In genomic region chr4:86939737-86940141, GRCh38 we compare ENCODE assay signal across 8 cellular contexts.
DNase-seq lines count a peak whose midpoint lies in the region; ATAC-seq and TF ChIP-seq lines count a peak whose summit lies in the region.

No MANE protein-coding gene starts in this region.

- peak overlapping the region; percentile 97 for H3K27ac Mint-ChIP-seq in memory B cell

- DNase-seq in RPMI8226 (peak; percentile 82), memory B cell (ENCODE audit: low spot score in 2 of 2) (peak; percentile 38 to 67), NCI-H146 (lab: John Stamatoyannopoulos, UW) (no peak), NCI-H1105 (lab: John Stamatoyannopoulos, UW) (no peak)
- no peak for DNase-seq in activated effector memory CD4-positive, alpha-beta T cell treated with anti-CD3 and anti-CD28 coated beads, Interleukin-2, amount 50 U/mL, for 16 hours

- H3K4me1 Mint-ChIP-seq in memory B cell, result peaks cover 34% of the 10 kb centered on the region

- H3K27me3 Mint-ChIP-seq in memory B cell, result no peaks in the 10 kb centered on the region

- in situ Hi-C loops in GM18951 (cut with MboI; ENCODE audit: low sequenced_read_pairs, unreplicated experiment), result loop anchor here (5.0 kb wide), 1 partner anchor 68 kb away; no protein-coding TSS in a partner anchor

- peak; percentile 5 for TF ChIP-seq POLR2A in GM18951 (IDR thresholded peaks at IDR 0.05; ENCODE audit: extremely low read depth, insufficient read depth, insufficient read length)

- H3K36me3 Mint-ChIP-seq in memory B cell, result peaks cover 5% of the 10 kb centered on the region

- H3K4me3 Mint-ChIP-seq in memory B cell, result peak overlapping the region; percentile 73

- peak; percentile 59 for ATAC-seq in HG02678 (IDR thresholded peaks at IDR 0.05; ENCODE audit: unreplicated experiment)
- ATAC-seq in memory B cell (ENCODE audit: low read depth), result peak; percentile 59
- ATAC-seq in SK-N-SH treated with all-trans-retinoic acid at 6 μM for 48 hours, result no peak

- H3K9me3 Mint-ChIP-seq in memory B cell, result no peaks in the 10 kb centered on the region

TF ChIP-seq in SK-N-SH treated with all-trans-retinoic acid at 6 μM for 48 hours, 23 proteins besides CTCF, POLR2A, EP300 and RAD21:
- no peak for TF ChIP-seq ISL1 (CRISPR knock-in tag; IDR thresholded peaks at IDR 0.05)
- TF ChIP-seq CREB5 (CRISPR knock-in tag; IDR thresholded peaks at IDR 0.05; ENCODE audit: low read depth), result no peak
- no peak for TF ChIP-seq TSHZ2 (CRISPR knock-in tag; IDR thresholded peaks at IDR 0.05)
- no peak for TF ChIP-seq BACH2 (CRISPR knock-in tag; IDR thresholded peaks at IDR 0.05; ENCODE audit: borderline replicate concordance)
- no peak for TF ChIP-seq RARB (CRISPR knock-in tag; IDR thresholded peaks at IDR 0.05)
- no peak for TF ChIP-seq CSRNP3 (CRISPR knock-in tag; IDR thresholded peaks at IDR 0.05)
- TF ChIP-seq ZFP3 (CRISPR knock-in tag; IDR thresholded peaks at IDR 0.05), result no peak
- no peak for TF ChIP-seq ARNTL (CRISPR knock-in tag; IDR thresholded peaks at IDR 0.05; ENCODE audit: borderline replicate concordance, low read depth)
- TF ChIP-seq CSDC2 (CRISPR knock-in tag; IDR thresholded peaks at IDR 0.05), result no peak
- TF ChIP-seq PPARA (CRISPR knock-in tag; IDR thresholded peaks at IDR 0.05; ENCODE audit: borderline replicate concordance), result no peak
- no peak for TF ChIP-seq TOX (CRISPR knock-in tag; IDR thresholded peaks at IDR 0.05; ENCODE audit: borderline replicate concordance)
- TF ChIP-seq GLIS3 (CRISPR knock-in tag; IDR thresholded peaks at IDR 0.05), result no peak
- TF ChIP-seq PATZ1 (CRISPR knock-in tag; IDR thresholded peaks at IDR 0.05; ENCODE audit: borderline replicate concordance), result no peak
- TF ChIP-seq POU6F1 (CRISPR knock-in tag; IDR thresholded peaks at IDR 0.05; ENCODE audit: borderline replicate concordance, low read depth), result no peak
- no peak for TF ChIP-seq ZNF565 (CRISPR knock-in tag; conservative IDR thresholded peaks at IDR 0.05; ENCODE audit: low read depth)
- TF ChIP-seq TCF4 (CRISPR knock-in tag; IDR thresholded peaks at IDR 0.05; ENCODE audit: borderline replicate concordance), result no peak
- TF ChIP-seq ESRRG (CRISPR knock-in tag; IDR thresholded peaks at IDR 0.05), result no peak
- no peak for TF ChIP-seq OSR1 (CRISPR knock-in tag; IDR thresholded peaks at IDR 0.05)
- no peak for TF ChIP-seq ZC3H10 (CRISPR knock-in tag; IDR thresholded peaks at IDR 0.05)
TF ChIP-seq in SK-N-SH treated with all-trans-retinoic acid at 6 μM for 48 hours: peak in this region for 0.

Comparison
In these comparisons a context has a peak if more than half of its experiments do, and no peak if none do; other contexts are left out.
1. DNase-seq: peak in RPMI8226 (single experiment) and memory B cell (2 of 2); none in NCI-H146 (single experiment), activated effector memory CD4-positive, alpha-beta T cell treated with anti-CD3 and anti-CD28 coated beads, Interleukin-2, amount 50 U/mL, for 16 hours (single experiment) and NCI-H1105 (single experiment).